ENCODE assay signal across 24 cellular contexts in genomic region chr3:129057249-129057648, GRCh38. TPM values are rescaled to one million over a fixed set of nuclear protein-coding genes. Genes with fewer than 3 reads are reported as not detected.
"Had no signal": no experiment of that assay in that cellular context is flagged by ENCODE, and none has a peak within 500 bp of the region (broad histone marks: within the 10 kb centered on the region; RNA-seq: fewer than 3 reads in every experiment).

No MANE protein-coding gene starts in this region.

- H3K4me3 ChIP-seq: dorsolateral prefrontal cortex, esophagus muscularis mucosa, left ventricle myocardium inferior, skin epidermis, thoracic aorta had no signal

- DNase-seq: activated naive CD4-positive, alpha-beta T cell treated with Interleukin-2 at 50 U/mL for 16 hours; activated T-cell treated with anti-CD3 and anti-CD28 coated beads, Interleukin-2, amount 50 U/mL, for 1 hour; anterior cingulate cortex; brain microvascular endothelial cell; effector memory CD8-positive, alpha-beta T cell; glutamatergic neuron; hippocampal formation; left ventricle myocardium inferior; mammary epithelial cell; right cardiac atrium; stimulated activated CD4-positive, alpha-beta T cell treated with anti-CD3 and anti-CD28 coated beads, Interleukin-2, amount 100 ng/mL, for 24 hours; T-cell had no signal

- FAIRE-seq: colon, frontal cortex had no signal

- H3K27me3 ChIP-seq: brain microvascular endothelial cell, dorsolateral prefrontal cortex, esophagus muscularis mucosa had no signal

- H3K79me2 ChIP-seq: parathyroid adenoma had no signal

- H3K27ac ChIP-seq: brain microvascular endothelial cell, dorsolateral prefrontal cortex, esophagus muscularis mucosa, left ventricle myocardium inferior, parathyroid adenoma, skin epidermis, thoracic aorta had no signal

- H3K9ac ChIP-seq: parathyroid adenoma had no signal

- H3K36me3 ChIP-seq: brain microvascular endothelial cell, esophagus muscularis mucosa, left ventricle myocardium inferior, thoracic aorta had no signal

- H3K9me3 ChIP-seq: esophagus muscularis mucosa, left ventricle myocardium inferior, thoracic aorta had no signal

- H2AFZ ChIP-seq: parathyroid adenoma had no signal

RNA-seq across cellular contexts. Expression of gene GP9, which starts 3.3 kb away (rescaled TPM):
- total RNA-seq: frontal cortex, left ventricle myocardium inferior, mammary epithelial cell, mesothelial cell of epicardium, myocyte, pulmonary artery endothelial cell, right cardiac atrium, T-cell, thoracic aorta, ureter, WTC11 had no signal
- polyA plus RNA-seq: mammary epithelial cell, right cardiac atrium had no signal

RNA-seq across cellular contexts. Expression of gene EFCC1, which starts 56.1 kb away (rescaled TPM):
- polyA plus RNA-seq: mammary epithelial cell had no signal
